ENCODE assay signal across 18 cellular contexts in the genomic region with DNA sequence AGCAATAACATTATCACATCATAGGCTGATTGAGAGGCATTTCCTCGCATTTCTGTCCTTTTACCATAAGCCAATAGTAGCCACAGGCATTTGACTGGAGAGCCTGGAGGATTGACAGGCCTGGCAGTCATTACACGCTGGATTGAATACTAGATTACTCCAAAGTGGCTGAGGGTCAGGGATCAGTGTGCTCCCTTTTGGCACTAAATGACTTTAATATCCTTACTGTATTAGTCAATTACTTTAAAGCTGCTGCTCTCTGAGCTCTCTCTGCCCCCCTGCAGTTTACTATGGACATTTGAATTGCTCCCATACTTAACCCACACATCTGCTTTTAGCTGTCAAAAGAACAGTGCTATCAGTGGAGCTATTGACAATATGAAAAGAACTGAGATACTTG.
"Had no signal": no experiment of that assay in that cellular context is flagged by ENCODE, and none has a peak within 500 bp of the region (broad histone marks: within the 10 kb centered on the region; RNA-seq: fewer than 3 reads in every experiment).

No MANE protein-coding gene starts in this region.

- FAIRE-seq: endothelial cell of umbilical vein, keratinocyte, urothelium cell line had no signal

- H3K36me3 ChIP-seq: left lung, tibial artery had no signal

- H3K9me3 ChIP-seq: left lung, tibial artery had no signal

- DNase-seq: activated CD4-positive, alpha-beta T cell treated with anti-CD3 and anti-CD28 coated beads, Interleukin-2, amount 50 U/mL, for 4 hours; activated CD4-positive, CD25-positive, alpha-beta regulatory T cell treated with anti-CD3 and anti-CD28 coated beads, Interleukin-2, amount 50 U/mL, for 72 hours; activated naive CD4-positive, alpha-beta T cell; activated naive CD8-positive, alpha-beta T cell treated with anti-CD3 and anti-CD28 coated beads, Interleukin-2, amount 10 ng/mL, durations not matched to agents 7 days and 5 days; activated T-cell treated with anti-CD3 and anti-CD28 coated beads for 4 hours; central memory CD4-positive, alpha-beta T cell; effector CD8-positive, alpha-beta T cell; foreskin fibroblast; hippocampal formation; left lung; naive thymus-derived CD8-positive, alpha-beta T cell; posterior cingulate gyrus; stimulated activated naive B cell treated with anti-CD40 and anti-IgM and Interleukin-4, amounts not matched to agents 10 μg/mL and 1 μg/mL and 100 μg/mL, for 72 hours; tibial artery had no signal

- H3K27me3 ChIP-seq: left lung, tibial artery had no signal

- H3K4me3 ChIP-seq: coronary artery, left lung, tibial artery had no signal

- ATAC-seq: left lung; naive thymus-derived CD8-positive, alpha-beta T cell; stimulated activated naive B cell treated with anti-CD40 and anti-IgM and Interleukin-4, amounts not matched to agents 10 μg/mL and 1 μg/mL and 100 μg/mL, for 72 hours had no signal

- H3K4me1 ChIP-seq: left lung, tibial artery had no signal

- H3K27ac ChIP-seq: coronary artery, left lung, tibial artery had no signal
